ENCODE assay signal across 12 cellular contexts in genomic region chr11:128625316-128625715, GRCh38. TPM values are rescaled to one million over a fixed set of nuclear protein-coding genes. Genes with fewer than 3 reads are reported as not detected.
DNase-seq lines count a peak whose midpoint lies in the region; ATAC-seq and TF ChIP-seq lines count a peak whose summit lies in the region.
"Had no signal": no experiment of that assay in that cellular context is flagged by ENCODE, and none has a peak within 500 bp of the region (broad histone marks: within the 10 kb centered on the region; RNA-seq: fewer than 3 reads in every experiment).

No MANE protein-coding gene starts in this region.

- DNase-seq in CD8-positive, alpha-beta T cell, result peak in 1 of 7 experiments; percentile 48
- no peak for DNase-seq in activated CD4-positive, alpha-beta memory T cell treated with anti-CD3 and anti-CD28 coated beads, Interleukin-2, amount 10 ng/mL, durations not matched to agents 7 days and 5 days
- no peak for DNase-seq in naive B cell
- DNase-seq in A172 (ENCODE audit: low spot score), result no peak
- DNase-seq: dermis blood vessel endothelial cell, NCI-H1417 treated with DMSO at 0.1 percent for 48 hours, Right ventricle myocardium superior, thyroid gland had no signal

- peak overlapping the region; percentile 56 for H3K4me3 Mint-ChIP-seq in CD8-positive, alpha-beta T cell
- H3K4me3 Mint-ChIP-seq in activated CD4-positive, alpha-beta memory T cell treated with anti-CD3 and anti-CD28 coated beads, Interleukin-2, amount 10 ng/mL, durations not matched to agents 7 days and 5 days, result peak overlapping the region; percentile 36
- peak overlapping the region; percentile 7 to 89 (median 78) for H3K4me3 Mint-ChIP-seq in naive B cell

- no peak for TF ChIP-seq CTCF in CD8-positive, alpha-beta T cell (IDR thresholded peaks at IDR 0.05)

- no peaks in the 10 kb centered on the region for H3K27me3 ChIP-seq in CD8-positive, alpha-beta T cell (ENCODE audit: insufficient read depth, low read length)
- H3K27me3 ChIP-seq: thyroid gland had no signal

- peak; percentile 0 for TF ChIP-seq POLR2A in GM19099 (IDR thresholded peaks at IDR 0.05; ENCODE audit: extremely low read depth, insufficient read length, low read depth)

- POLR2A ChIA-PET in CD8-positive, alpha-beta T cell (lab: Charles Lee), result interaction anchor here (0.7 to 17.6 kb wide), 22 partner anchors 12 to 335 kb away, joined by 3 to 274 read pairs (median 8); no protein-coding TSS in a partner anchor
- POLR2A ChIA-PET in activated CD4-positive, alpha-beta memory T cell treated with anti-CD3 and anti-CD28 coated beads, Interleukin-2, amount 10 ng/mL, durations not matched to agents 7 days and 5 days (lab: Charles Lee), result interaction anchor here (1.0 to 11.4 kb wide), 17 partner anchors 15 to 454 kb away, joined by 3 to 525 read pairs (median 8); partner anchors contain the start of gene FLI1

- ATAC-seq in CD8-positive, alpha-beta T cell, result no peak
- ATAC-seq in naive B cell (ENCODE audit: low read depth in 2 of 2) (no peak), GM21526 (IDR thresholded peaks at IDR 0.05; ENCODE audit: low FRiP score, unreplicated experiment) (no peak), GM18907 (IDR thresholded peaks at IDR 0.05; ENCODE audit: unreplicated experiment) (no peak)

- H3K9me3 ChIP-seq in CD8-positive, alpha-beta T cell (ENCODE audit: low read length), result no peaks in the 10 kb centered on the region
- H3K9me3 ChIP-seq: HAP-1, thyroid gland had no signal

- H3K4me1 ChIP-seq in CD8-positive, alpha-beta T cell (ENCODE audit: insufficient read depth, low read length), result peaks cover 95% of the 10 kb centered on the region
- H3K4me1 ChIP-seq: HAP-1 had no signal

- H3K36me3 Mint-ChIP-seq in CD8-positive, alpha-beta T cell, result no peaks in the 10 kb centered on the region
- peaks cover 3% of the 10 kb centered on the region for H3K36me3 Mint-ChIP-seq in activated CD4-positive, alpha-beta memory T cell treated with anti-CD3 and anti-CD28 coated beads, Interleukin-2, amount 10 ng/mL, durations not matched to agents 7 days and 5 days (ENCODE audit: low read depth)
- H3K36me3 Mint-ChIP-seq in naive B cell, result peaks cover 0 to under 1% of the 10 kb centered on the region in 2 donors

- no peaks in the 10 kb centered on the region for H3K36me3 ChIP-seq in CD8-positive, alpha-beta T cell (ENCODE audit: insufficient read depth, low read length)
- H3K36me3 ChIP-seq: HAP-1, thyroid gland had no signal

- H3K27me3 Mint-ChIP-seq in CD8-positive, alpha-beta T cell (ENCODE audit: low read depth), result no peaks in the 10 kb centered on the region
- no peaks in the 10 kb centered on the region for H3K27me3 Mint-ChIP-seq in activated CD4-positive, alpha-beta memory T cell treated with anti-CD3 and anti-CD28 coated beads, Interleukin-2, amount 10 ng/mL, durations not matched to agents 7 days and 5 days
- H3K27me3 Mint-ChIP-seq in naive B cell, result no peaks in the 10 kb centered on the region

- H3K4me3 ChIP-seq in CD8-positive, alpha-beta T cell (ENCODE audit: low read depth, low read length), result peak overlapping the region; percentile 6
- H3K4me3 ChIP-seq: HAP-1, thyroid gland had no signal

- intact Hi-C loops in CD8-positive, alpha-beta T cell (cut with DNase I, micrococcal nuclease), result loop anchor here in 1 of 2 experiments (2.0 kb wide), 1 partner anchor 75 kb away; no protein-coding TSS in a partner anchor

- H3K27ac ChIP-seq in CD8-positive, alpha-beta T cell (ENCODE audit: low read depth, low read length), result peak overlapping the region; percentile 29
- H3K27ac ChIP-seq: thyroid gland had no signal

- no peaks in the 10 kb centered on the region for H3K9me3 Mint-ChIP-seq in CD8-positive, alpha-beta T cell
- no peaks in the 10 kb centered on the region for H3K9me3 Mint-ChIP-seq in activated CD4-positive, alpha-beta memory T cell treated with anti-CD3 and anti-CD28 coated beads, Interleukin-2, amount 10 ng/mL, durations not matched to agents 7 days and 5 days
- peaks cover 0 to 5% (median 0%) of the 10 kb centered on the region in 7 donors for H3K9me3 Mint-ChIP-seq in naive B cell

- peaks cover 99% of the 10 kb centered on the region for H3K4me1 Mint-ChIP-seq in CD8-positive, alpha-beta T cell (ENCODE audit: low read depth)
- H3K4me1 Mint-ChIP-seq in activated CD4-positive, alpha-beta memory T cell treated with anti-CD3 and anti-CD28 coated beads, Interleukin-2, amount 10 ng/mL, durations not matched to agents 7 days and 5 days, result peaks cover 85% of the 10 kb centered on the region
- H3K4me1 Mint-ChIP-seq in naive B cell, result peaks cover 89 to 98% (median 97%) of the 10 kb centered on the region in 3 donors

- H3K27ac Mint-ChIP-seq in CD8-positive, alpha-beta T cell, result peak overlapping the region; percentile 98
- peak overlapping the region; percentile 93 for H3K27ac Mint-ChIP-seq in activated CD4-positive, alpha-beta memory T cell treated with anti-CD3 and anti-CD28 coated beads, Interleukin-2, amount 10 ng/mL, durations not matched to agents 7 days and 5 days
- peak overlapping the region; percentile 97 to 99 (median 98) for H3K27ac Mint-ChIP-seq in naive B cell

- CTCF ChIA-PET in CD8-positive, alpha-beta T cell (lab: Charles Lee), result interaction anchor here (0.6 to 11.1 kb wide), 13 partner anchors 13 to 596 kb away, joined by 3 to 173 read pairs (median 4); no protein-coding TSS in a partner anchor
- CTCF ChIA-PET in activated CD4-positive, alpha-beta memory T cell treated with anti-CD3 and anti-CD28 coated beads, Interleukin-2, amount 10 ng/mL, durations not matched to agents 7 days and 5 days (lab: Charles Lee), result interaction anchor here (1.2 to 4.8 kb wide), 7 partner anchors 101 to 453 kb away, joined by 3 to 27 read pairs (median 10); no protein-coding TSS in a partner anchor

RNA-seq across cellular contexts. Expression of gene ETS1, which starts 38.0 kb away (rescaled TPM):
- total RNA-seq in CD8-positive, alpha-beta T cell, result 100 to 1,000 TPM; 338 to 345 TPM
- total RNA-seq in activated CD4-positive, alpha-beta memory T cell treated with anti-CD3 and anti-CD28 coated beads, Interleukin-2, amount 10 ng/mL, durations not matched to agents 7 days and 5 days, result 100 to 1,000 TPM; 572 to 584 TPM
- polyA plus RNA-seq in naive B cell (ENCODE audit: low read depth in 6 of 6), result 100 to 1,000 TPM; 205 to 278 (median 247) TPM
- total RNA-seq in A172 (2014; rRNA removed; shearing (Covaris generic)), result 39.4 and 45.4 TPM in 2 replicates
